Comparison of ENCODE assay signal across 16 cellular contexts in the genomic region with DNA sequence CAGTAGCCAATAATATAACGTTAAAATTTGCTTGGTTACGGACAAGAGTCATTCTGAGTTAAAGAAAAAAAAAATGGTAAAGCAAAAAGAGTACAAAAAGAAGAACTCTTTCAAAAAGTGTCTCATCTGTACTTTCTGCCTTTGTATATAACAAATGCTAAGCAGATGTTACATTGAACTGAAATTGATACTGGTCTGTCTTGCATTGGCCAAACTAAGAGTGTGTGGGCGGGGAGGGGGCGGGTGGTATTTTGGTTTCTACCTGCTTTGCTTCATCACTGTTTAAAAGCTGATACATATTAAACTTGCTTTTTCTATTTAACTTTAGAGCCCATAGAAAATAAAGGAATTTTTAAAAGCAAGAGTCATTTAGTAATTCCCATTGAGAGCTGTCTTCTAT.
"Had no signal": no experiment of that assay in that cellular context is flagged by ENCODE, and none has a peak within 500 bp of the region (broad histone marks: within the 10 kb centered on the region; RNA-seq: fewer than 3 reads in every experiment).

No MANE protein-coding gene starts in this region.

- H3K4me2 ChIP-seq: hepatocyte had no signal

- H3K9me3 ChIP-seq: ovary, sigmoid colon, testis, upper lobe of right lung had no signal

- DNase-seq: activated CD4-positive, alpha-beta T cell treated with anti-CD3 and anti-CD28 coated beads for 1 hour; activated CD4-positive, alpha-beta T cell treated with anti-CD3 and anti-CD28 coated beads, Interleukin-2, amount 50 U/mL, for 48 hours; activated CD8-positive, alpha-beta memory T cell treated with anti-CD3 and anti-CD28 coated beads, Interleukin-2, amount 10 ng/mL, durations not matched to agents 7 days and 5 days; activated effector memory CD4-positive, alpha-beta T cell treated with Interleukin-2 at 50 U/mL for 16 hours; activated T-cell treated with anti-CD3 and anti-CD28 coated beads, Interleukin-2, amount 50 U/mL, for 24 hours; cerebellar nuclear complex; erythroblast; ovary; sigmoid colon; stimulated activated CD4-positive, alpha-beta T cell treated with anti-CD3 and anti-CD28 coated beads, Interleukin-4, amount 100 ng/mL, for 24 hours; stimulated activated naive CD8-positive, alpha-beta T cell treated with anti-CD3 and anti-CD28 coated beads, Interleukin-15, amount 100 ng/mL, for 72 hours; testis; upper lobe of right lung had no signal

- H3K27me3 ChIP-seq: hepatocyte, ovary, sigmoid colon, testis, upper lobe of right lung had no signal

- H3K4me1 ChIP-seq: testis had no signal

- H3K27ac Mint-ChIP-seq: activated CD8-positive, alpha-beta memory T cell treated with anti-CD3 and anti-CD28 coated beads, Interleukin-2, amount 10 ng/mL, durations not matched to agents 7 days and 5 days; activated naive CD8-positive, alpha-beta T cell; activated T-cell treated with anti-CD3 and anti-CD28 coated beads, Interleukin-2, amount 50 U/mL, for 24 hours; dendritic cell treated with granulocyte-macrophage colony-stimulating factor and Interleukin-4, amounts not matched to agents 40 ng/mL and 50 ng/mL, for 4 days; stimulated activated naive CD8-positive, alpha-beta T cell treated with anti-CD3 and anti-CD28 coated beads, Interleukin-15, amount 100 ng/mL, for 72 hours had no signal

- H2AFZ ChIP-seq: hepatocyte had no signal

- H3K4me3 Mint-ChIP-seq: activated CD8-positive, alpha-beta memory T cell treated with anti-CD3 and anti-CD28 coated beads, Interleukin-2, amount 10 ng/mL, durations not matched to agents 7 days and 5 days; activated naive CD8-positive, alpha-beta T cell; activated T-cell treated with anti-CD3 and anti-CD28 coated beads, Interleukin-2, amount 50 U/mL, for 24 hours; dendritic cell treated with granulocyte-macrophage colony-stimulating factor and Interleukin-4, amounts not matched to agents 40 ng/mL and 50 ng/mL, for 4 days; stimulated activated naive CD8-positive, alpha-beta T cell treated with anti-CD3 and anti-CD28 coated beads, Interleukin-15, amount 100 ng/mL, for 72 hours had no signal

- H3K36me3 Mint-ChIP-seq: activated CD8-positive, alpha-beta memory T cell treated with anti-CD3 and anti-CD28 coated beads, Interleukin-2, amount 10 ng/mL, durations not matched to agents 7 days and 5 days; activated naive CD8-positive, alpha-beta T cell had no signal

- H3K79me2 ChIP-seq: hepatocyte had no signal

- H3K27me3 Mint-ChIP-seq: activated naive CD8-positive, alpha-beta T cell; dendritic cell treated with granulocyte-macrophage colony-stimulating factor and Interleukin-4, amounts not matched to agents 40 ng/mL and 50 ng/mL, for 4 days; stimulated activated naive CD8-positive, alpha-beta T cell treated with anti-CD3 and anti-CD28 coated beads, Interleukin-15, amount 100 ng/mL, for 72 hours had no signal

- H3K4me3 ChIP-seq: hepatocyte, ovary, sigmoid colon, testis, upper lobe of right lung had no signal

- H3K4me1 Mint-ChIP-seq: activated CD8-positive, alpha-beta memory T cell treated with anti-CD3 and anti-CD28 coated beads, Interleukin-2, amount 10 ng/mL, durations not matched to agents 7 days and 5 days; stimulated activated naive CD8-positive, alpha-beta T cell treated with anti-CD3 and anti-CD28 coated beads, Interleukin-15, amount 100 ng/mL, for 72 hours had no signal

- ATAC-seq: activated CD8-positive, alpha-beta memory T cell treated with anti-CD3 and anti-CD28 coated beads, Interleukin-2, amount 10 ng/mL, durations not matched to agents 7 days and 5 days; stimulated activated naive CD8-positive, alpha-beta T cell treated with anti-CD3 and anti-CD28 coated beads, Interleukin-15, amount 100 ng/mL, for 72 hours; upper lobe of right lung had no signal

- H3K27ac ChIP-seq: hepatocyte, ovary, sigmoid colon, testis, upper lobe of right lung had no signal

- H3K36me3 ChIP-seq: ovary, sigmoid colon, upper lobe of right lung had no signal
